Comparison of ENCODE assay signal across 1 cellular context in the genomic region with DNA sequence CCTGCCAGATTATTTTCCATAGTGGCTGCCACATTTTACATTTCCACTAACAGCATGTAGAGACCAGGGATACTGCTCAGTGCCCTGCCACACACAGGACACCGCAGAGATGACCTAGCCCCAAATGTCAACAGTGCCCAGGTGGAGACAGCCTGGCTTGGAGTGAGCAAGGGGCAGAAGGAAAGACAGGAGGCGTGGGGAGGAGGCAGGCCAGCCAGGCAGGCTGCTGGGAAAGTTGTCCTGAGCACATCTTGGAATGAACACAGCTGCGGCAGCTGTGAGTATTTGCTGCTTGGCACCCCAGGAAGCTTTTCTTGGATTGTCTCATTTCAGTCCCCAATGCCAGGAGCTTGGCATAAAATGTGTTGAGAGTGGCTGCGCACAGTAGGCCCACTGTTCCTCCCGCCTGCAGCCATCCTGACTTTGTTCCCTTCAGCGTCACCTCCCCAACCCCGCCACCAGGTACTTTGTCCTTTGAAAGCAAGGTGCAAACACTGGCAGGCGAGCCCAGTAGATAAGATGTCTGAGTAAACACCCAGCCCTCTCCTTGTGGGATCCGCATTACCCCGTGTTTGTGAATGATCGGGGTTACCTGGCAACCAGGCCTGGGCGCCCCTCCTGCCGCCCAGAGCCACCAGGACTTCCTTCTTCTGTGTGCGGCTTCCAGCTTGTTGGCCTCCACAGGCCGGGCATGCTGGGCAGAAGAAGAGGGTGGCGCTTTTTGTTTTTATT.
TF ChIP-seq lines count a peak whose summit lies in the region.

No MANE protein-coding gene starts in this region.

TF ChIP-seq in HepG2, 621 proteins besides CTCF, POLR2A, EP300 and RAD21 (continued from another document and continues in another):
- TF ChIP-seq ZNF326 (CRISPR knock-in tag; IDR thresholded peaks at IDR 0.05; ENCODE audit: borderline replicate concordance) = no peak
- TF ChIP-seq HNF4A (CRISPR knock-in tag; IDR thresholded peaks at IDR 0.05) = peak; percentile 95
- TF ChIP-seq, protein P1, sequence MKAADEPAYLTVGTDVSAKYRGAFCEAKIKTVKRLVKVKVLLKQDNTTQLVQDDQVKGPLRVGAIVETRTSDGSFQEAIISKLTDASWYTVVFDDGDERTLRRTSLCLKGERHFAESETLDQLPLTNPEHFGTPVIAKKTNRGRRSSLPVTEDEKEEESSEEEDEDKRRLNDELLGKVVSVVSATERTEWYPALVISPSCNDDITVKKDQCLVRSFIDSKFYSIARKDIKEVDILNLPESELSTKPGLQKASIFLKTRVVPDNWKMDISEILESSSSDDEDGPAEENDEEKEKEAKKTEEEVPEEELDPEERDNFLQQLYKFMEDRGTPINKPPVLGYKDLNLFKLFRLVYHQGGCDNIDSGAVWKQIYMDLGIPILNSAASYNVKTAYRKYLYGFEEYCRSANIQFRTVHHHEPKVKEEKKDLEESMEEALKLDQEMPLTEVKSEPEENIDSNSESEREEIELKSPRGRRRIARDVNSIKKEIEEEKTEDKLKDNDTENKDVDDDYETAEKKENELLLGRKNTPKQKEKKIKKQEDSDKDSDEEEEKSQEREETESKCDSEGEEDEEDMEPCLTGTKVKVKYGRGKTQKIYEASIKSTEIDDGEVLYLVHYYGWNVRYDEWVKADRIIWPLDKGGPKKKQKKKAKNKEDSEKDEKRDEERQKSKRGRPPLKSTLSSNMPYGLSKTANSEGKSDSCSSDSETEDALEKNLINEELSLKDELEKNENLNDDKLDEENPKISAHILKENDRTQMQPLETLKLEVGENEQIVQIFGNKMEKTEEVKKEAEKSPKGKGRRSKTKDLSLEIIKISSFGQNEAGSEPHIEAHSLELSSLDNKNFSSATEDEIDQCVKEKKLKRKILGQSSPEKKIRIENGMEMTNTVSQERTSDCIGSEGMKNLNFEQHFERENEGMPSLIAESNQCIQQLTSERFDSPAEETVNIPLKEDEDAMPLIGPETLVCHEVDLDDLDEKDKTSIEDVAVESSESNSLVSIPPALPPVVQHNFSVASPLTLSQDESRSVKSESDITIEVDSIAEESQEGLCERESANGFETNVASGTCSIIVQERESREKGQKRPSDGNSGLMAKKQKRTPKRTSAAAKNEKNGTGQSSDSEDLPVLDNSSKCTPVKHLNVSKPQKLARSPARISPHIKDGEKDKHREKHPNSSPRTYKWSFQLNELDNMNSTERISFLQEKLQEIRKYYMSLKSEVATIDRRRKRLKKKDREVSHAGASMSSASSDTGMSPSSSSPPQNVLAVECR (CRISPR knock-in tag; IDR thresholded peaks at IDR 0.05; ENCODE audit: borderline replicate concordance) = peak; percentile 71; the same call in 1 of the 2 replicates
- TF ChIP-seq, protein P2, sequence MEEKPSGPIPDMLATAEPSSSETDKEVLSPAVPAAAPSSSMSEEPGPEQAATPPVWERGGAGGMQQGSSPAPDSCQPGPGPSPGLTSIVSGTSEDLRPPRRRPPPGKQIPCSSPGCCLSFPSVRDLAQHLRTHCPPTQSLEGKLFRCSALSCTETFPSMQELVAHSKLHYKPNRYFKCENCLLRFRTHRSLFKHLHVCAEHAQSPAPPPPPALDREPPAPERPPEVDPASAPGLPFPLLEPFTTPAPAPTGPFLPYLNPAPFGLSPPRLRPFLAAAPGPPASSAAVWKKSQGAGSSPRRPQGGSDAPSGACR (CRISPR knock-in tag; IDR thresholded peaks at IDR 0.05) = no peak
- TF ChIP-seq PLRG1 (conservative IDR thresholded peaks at IDR 0.05) = no peak
- no peak for TF ChIP-seq ZNF652 (CRISPR knock-in tag; IDR thresholded peaks at IDR 0.05; ENCODE audit: borderline replicate concordance, low read depth)
- TF ChIP-seq MYC (CRISPR knock-in tag; IDR thresholded peaks at IDR 0.05; ENCODE audit: borderline replicate concordance) = peak; percentile 36; the same call in 1 of the 2 replicates
- TF ChIP-seq ZNF317 (CRISPR knock-in tag; IDR thresholded peaks at IDR 0.05) = no peak
- peak; percentile 98 for TF ChIP-seq NAIF1 (CRISPR knock-in tag; IDR thresholded peaks at IDR 0.05; ENCODE audit: borderline replicate concordance)
- no peak for TF ChIP-seq FOXM1 (CRISPR knock-in tag; IDR thresholded peaks at IDR 0.05)
- TF ChIP-seq, protein P3, sequence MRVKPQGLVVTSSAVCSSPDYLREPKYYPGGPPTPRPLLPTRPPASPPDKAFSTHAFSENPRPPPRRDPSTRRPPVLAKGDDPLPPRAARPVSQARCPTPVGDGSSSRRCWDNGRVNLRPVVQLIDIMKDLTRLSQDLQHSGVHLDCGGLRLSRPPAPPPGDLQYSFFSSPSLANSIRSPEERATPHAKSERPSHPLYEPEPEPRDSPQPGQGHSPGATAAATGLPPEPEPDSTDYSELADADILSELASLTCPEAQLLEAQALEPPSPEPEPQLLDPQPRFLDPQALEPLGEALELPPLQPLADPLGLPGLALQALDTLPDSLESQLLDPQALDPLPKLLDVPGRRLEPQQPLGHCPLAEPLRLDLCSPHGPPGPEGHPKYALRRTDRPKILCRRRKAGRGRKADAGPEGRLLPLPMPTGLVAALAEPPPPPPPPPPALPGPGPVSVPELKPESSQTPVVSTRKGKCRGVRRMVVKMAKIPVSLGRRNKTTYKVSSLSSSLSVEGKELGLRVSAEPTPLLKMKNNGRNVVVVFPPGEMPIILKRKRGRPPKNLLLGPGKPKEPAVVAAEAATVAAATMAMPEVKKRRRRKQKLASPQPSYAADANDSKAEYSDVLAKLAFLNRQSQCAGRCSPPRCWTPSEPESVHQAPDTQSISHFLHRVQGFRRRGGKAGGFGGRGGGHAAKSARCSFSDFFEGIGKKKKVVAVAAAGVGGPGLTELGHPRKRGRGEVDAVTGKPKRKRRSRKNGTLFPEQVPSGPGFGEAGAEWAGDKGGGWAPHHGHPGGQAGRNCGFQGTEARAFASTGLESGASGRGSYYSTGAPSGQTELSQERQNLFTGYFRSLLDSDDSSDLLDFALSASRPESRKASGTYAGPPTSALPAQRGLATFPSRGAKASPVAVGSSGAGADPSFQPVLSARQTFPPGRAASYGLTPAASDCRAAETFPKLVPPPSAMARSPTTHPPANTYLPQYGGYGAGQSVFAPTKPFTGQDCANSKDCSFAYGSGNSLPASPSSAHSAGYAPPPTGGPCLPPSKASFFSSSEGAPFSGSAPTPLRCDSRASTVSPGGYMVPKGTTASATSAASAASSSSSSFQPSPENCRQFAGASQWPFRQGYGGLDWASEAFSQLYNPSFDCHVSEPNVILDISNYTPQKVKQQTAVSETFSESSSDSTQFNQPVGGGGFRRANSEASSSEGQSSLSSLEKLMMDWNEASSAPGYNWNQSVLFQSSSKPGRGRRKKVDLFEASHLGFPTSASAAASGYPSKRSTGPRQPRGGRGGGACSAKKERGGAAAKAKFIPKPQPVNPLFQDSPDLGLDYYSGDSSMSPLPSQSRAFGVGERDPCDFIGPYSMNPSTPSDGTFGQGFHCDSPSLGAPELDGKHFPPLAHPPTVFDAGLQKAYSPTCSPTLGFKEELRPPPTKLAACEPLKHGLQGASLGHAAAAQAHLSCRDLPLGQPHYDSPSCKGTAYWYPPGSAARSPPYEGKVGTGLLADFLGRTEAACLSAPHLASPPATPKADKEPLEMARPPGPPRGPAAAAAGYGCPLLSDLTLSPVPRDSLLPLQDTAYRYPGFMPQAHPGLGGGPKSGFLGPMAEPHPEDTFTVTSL (CRISPR knock-in tag; IDR thresholded peaks at IDR 0.05; ENCODE audit: borderline replicate concordance) = no peak
- TF ChIP-seq LCORL (IDR thresholded peaks at IDR 0.05) = no peak
- TF ChIP-seq LCORL (CRISPR knock-in tag; IDR thresholded peaks at IDR 0.05) = 0 out of 2 replicates have a peak, but pooled peaks have one; percentile 32
- TF ChIP-seq ZNF430 (CRISPR knock-in tag; IDR thresholded peaks at IDR 0.05) = 0 out of 2 replicates have a peak, but pooled peaks have one; percentile 37
- no peak for TF ChIP-seq ARID2 (CRISPR knock-in tag; IDR thresholded peaks at IDR 0.05; ENCODE audit: borderline replicate concordance)
- peak; percentile 39; the same call in 1 of the 2 replicates for TF ChIP-seq SPEN (CRISPR knock-in tag; IDR thresholded peaks at IDR 0.05; ENCODE audit: low read depth)
- TF ChIP-seq TCF7L2 (IDR thresholded peaks at IDR 0.05; ENCODE audit: low read depth, low read length) = no peak
- TF ChIP-seq SAFB2 (CRISPR knock-in tag; IDR thresholded peaks at IDR 0.05; ENCODE audit: borderline replicate concordance, low read depth) = 0 out of 2 replicates have a peak, but pooled peaks have one; percentile 60
- no peak for TF ChIP-seq KLF13 (CRISPR knock-in tag; IDR thresholded peaks at IDR 0.05)
- TF ChIP-seq, protein P4, sequence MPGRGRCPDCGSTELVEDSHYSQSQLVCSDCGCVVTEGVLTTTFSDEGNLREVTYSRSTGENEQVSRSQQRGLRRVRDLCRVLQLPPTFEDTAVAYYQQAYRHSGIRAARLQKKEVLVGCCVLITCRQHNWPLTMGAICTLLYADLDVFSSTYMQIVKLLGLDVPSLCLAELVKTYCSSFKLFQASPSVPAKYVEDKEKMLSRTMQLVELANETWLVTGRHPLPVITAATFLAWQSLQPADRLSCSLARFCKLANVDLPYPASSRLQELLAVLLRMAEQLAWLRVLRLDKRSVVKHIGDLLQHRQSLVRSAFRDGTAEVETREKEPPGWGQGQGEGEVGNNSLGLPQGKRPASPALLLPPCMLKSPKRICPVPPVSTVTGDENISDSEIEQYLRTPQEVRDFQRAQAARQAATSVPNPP (CRISPR knock-in tag; IDR thresholded peaks at IDR 0.05) = 0 out of 2 replicates have a peak, but pooled peaks have one; percentile 64
- no peak for TF ChIP-seq ZNF766 (CRISPR knock-in tag; IDR thresholded peaks at IDR 0.05; ENCODE audit: borderline replicate concordance)
- TF ChIP-seq, protein P5, sequence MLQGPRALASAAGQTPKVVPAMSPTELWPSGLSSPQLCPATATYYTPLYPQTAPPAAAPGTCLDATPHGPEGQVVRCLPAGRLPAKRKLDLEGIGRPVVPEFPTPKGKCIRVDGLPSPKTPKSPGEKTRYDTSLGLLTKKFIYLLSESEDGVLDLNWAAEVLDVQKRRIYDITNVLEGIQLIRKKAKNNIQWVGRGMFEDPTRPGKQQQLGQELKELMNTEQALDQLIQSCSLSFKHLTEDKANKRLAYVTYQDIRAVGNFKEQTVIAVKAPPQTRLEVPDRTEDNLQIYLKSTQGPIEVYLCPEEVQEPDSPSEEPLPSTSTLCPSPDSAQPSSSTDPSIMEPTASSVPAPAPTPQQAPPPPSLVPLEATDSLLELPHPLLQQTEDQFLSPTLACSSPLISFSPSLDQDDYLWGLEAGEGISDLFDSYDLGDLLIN (CRISPR knock-in tag; IDR thresholded peaks at IDR 0.05; ENCODE audit: borderline replicate concordance) = no peak
- TF ChIP-seq ELF3 (CRISPR knock-in tag; IDR thresholded peaks at IDR 0.05) = 0 out of 2 replicates have a peak, but pooled peaks have one; percentile 45
- peak; percentile 75; the same call in 1 of the 2 replicates for TF ChIP-seq ZNF274 (CRISPR knock-in tag; IDR thresholded peaks at IDR 0.05)
- TF ChIP-seq RBFOX2 (IDR thresholded peaks at IDR 0.05; ENCODE audit: low read depth, low read length) = no peak
- TF ChIP-seq, protein P6, sequence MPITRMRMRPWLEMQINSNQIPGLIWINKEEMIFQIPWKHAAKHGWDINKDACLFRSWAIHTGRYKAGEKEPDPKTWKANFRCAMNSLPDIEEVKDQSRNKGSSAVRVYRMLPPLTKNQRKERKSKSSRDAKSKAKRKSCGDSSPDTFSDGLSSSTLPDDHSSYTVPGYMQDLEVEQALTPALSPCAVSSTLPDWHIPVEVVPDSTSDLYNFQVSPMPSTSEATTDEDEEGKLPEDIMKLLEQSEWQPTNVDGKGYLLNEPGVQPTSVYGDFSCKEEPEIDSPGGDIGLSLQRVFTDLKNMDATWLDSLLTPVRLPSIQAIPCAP (CRISPR knock-in tag; IDR thresholded peaks at IDR 0.05; ENCODE audit: low read depth) = no peak
- TF ChIP-seq CHD4 (IDR thresholded peaks at IDR 0.05; ENCODE audit: borderline replicate concordance, low read length) = peak; percentile 95
- TF ChIP-seq ZNF792 (CRISPR knock-in tag; IDR thresholded peaks at IDR 0.05) = no peak; the same call in 1 of the 2 replicates
- TF ChIP-seq, protein P7, sequence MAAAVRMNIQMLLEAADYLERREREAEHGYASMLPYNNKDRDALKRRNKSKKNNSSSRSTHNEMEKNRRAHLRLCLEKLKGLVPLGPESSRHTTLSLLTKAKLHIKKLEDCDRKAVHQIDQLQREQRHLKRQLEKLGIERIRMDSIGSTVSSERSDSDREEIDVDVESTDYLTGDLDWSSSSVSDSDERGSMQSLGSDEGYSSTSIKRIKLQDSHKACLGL (CRISPR knock-in tag; IDR thresholded peaks at IDR 0.05) = peak; percentile 47; the same call in 1 of the 2 replicates
- no peak for TF ChIP-seq NR3C1 (CRISPR knock-in tag; IDR thresholded peaks at IDR 0.05)
- TF ChIP-seq PCBP1 (IDR thresholded peaks at IDR 0.05; ENCODE audit: borderline replicate concordance, low read depth, low read length) = no peak
- TF ChIP-seq FLYWCH1 (CRISPR knock-in tag; IDR thresholded peaks at IDR 0.05) = no peak
- TF ChIP-seq ZNF446 (CRISPR knock-in tag; IDR thresholded peaks at IDR 0.05) = no peak
- no peak for TF ChIP-seq TBX3 (IDR thresholded peaks at IDR 0.05; ENCODE audit: borderline replicate concordance)
- TF ChIP-seq, protein P8, sequence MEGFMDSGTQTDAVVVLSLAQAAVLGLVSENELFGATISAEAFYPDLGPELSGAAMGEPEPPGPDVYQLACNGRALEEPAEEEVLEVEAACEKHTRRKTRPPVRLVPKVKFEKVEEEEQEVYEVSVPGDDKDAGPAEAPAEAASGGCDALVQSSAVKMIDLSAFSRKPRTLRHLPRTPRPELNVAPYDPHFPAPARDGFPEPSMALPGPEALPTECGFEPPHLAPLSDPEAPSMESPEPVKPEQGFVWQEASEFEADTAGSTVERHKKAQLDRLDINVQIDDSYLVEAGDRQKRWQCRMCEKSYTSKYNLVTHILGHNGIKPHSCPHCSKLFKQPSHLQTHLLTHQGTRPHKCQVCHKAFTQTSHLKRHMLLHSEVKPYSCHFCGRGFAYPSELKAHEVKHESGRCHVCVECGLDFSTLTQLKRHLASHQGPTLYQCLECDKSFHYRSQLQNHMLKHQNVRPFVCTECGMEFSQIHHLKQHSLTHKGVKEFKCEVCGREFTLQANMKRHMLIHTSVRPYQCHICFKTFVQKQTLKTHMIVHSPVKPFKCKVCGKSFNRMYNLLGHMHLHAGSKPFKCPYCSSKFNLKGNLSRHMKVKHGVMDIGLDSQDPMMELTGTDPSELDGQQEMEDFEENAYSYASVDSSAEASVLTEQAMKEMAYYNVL (CRISPR knock-in tag; IDR thresholded peaks at IDR 0.05; ENCODE audit: borderline replicate concordance) = no peak; the same call in 1 of the 2 replicates
- peak; percentile 77 for TF ChIP-seq AKAP8 (CRISPR knock-in tag; IDR thresholded peaks at IDR 0.05)
- no peak for TF ChIP-seq MAF1 (CRISPR knock-in tag; IDR thresholded peaks at IDR 0.05; ENCODE audit: borderline replicate concordance)
- no peak for TF ChIP-seq TOPORS (CRISPR knock-in tag; IDR thresholded peaks at IDR 0.05)
- no peak for TF ChIP-seq ZNF619 (CRISPR knock-in tag; IDR thresholded peaks at IDR 0.05)
- no peak for TF ChIP-seq JDP2 (CRISPR knock-in tag; IDR thresholded peaks at IDR 0.05; ENCODE audit: borderline replicate concordance)
- no peak for TF ChIP-seq U2AF1 (optimal IDR thresholded peaks at IDR 0.05; ENCODE audit: low read depth, low read length)
- TF ChIP-seq ZNF781 (CRISPR knock-in tag; IDR thresholded peaks at IDR 0.05; ENCODE audit: borderline replicate concordance, not compliant biosample characterization) = no peak
